1 cellular context compared by ENCODE assay signal in the genomic region with DNA sequence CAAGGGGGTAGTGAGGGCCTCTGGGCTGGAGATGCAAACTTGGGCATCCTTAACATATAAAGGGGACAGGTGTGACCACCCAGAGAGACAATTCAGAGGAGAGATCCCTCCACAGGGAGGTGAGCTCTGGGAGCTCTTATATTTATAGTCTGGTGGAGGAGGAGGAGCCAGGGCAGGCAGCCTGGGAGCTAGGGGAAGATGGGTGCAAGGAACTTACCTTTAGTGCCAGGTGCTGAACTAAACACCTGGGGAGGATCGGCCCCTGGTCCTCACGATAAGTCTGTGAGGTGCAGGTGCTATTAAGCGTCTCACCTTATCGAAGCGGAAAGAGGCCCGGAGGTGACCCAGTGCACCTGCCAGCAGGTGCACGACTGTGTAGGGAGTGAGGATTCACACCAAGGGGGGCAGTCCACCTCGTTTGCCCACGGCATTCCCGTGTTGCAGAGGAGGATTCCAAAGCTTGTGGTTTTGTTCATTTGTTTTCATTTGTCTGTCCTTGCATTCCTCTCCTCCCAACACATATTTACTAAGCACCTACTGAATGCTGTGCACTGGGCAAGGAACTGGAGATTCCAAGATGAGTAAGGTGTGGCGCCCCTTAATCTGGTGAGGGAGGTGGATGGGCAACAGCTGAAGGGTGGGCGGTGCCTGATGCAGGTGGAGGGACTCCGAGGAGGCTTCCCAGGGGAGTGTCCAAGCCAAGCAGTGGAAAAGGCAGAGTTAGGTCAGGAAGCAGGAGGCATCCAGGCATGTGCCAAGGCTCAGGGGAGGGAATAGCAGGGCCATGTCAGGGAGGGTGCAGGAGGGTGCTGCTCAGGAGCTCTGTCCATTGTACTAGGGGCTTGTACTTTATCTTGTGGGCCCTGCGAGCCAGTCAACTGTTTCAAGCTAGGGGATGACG.
TF ChIP-seq lines count a peak whose summit lies in the region.

No MANE protein-coding gene starts in this region.

TF ChIP-seq in GM23338, 12 proteins besides CTCF, POLR2A, EP300 and RAD21 (continued from another document):
- TF ChIP-seq, protein P1, sequence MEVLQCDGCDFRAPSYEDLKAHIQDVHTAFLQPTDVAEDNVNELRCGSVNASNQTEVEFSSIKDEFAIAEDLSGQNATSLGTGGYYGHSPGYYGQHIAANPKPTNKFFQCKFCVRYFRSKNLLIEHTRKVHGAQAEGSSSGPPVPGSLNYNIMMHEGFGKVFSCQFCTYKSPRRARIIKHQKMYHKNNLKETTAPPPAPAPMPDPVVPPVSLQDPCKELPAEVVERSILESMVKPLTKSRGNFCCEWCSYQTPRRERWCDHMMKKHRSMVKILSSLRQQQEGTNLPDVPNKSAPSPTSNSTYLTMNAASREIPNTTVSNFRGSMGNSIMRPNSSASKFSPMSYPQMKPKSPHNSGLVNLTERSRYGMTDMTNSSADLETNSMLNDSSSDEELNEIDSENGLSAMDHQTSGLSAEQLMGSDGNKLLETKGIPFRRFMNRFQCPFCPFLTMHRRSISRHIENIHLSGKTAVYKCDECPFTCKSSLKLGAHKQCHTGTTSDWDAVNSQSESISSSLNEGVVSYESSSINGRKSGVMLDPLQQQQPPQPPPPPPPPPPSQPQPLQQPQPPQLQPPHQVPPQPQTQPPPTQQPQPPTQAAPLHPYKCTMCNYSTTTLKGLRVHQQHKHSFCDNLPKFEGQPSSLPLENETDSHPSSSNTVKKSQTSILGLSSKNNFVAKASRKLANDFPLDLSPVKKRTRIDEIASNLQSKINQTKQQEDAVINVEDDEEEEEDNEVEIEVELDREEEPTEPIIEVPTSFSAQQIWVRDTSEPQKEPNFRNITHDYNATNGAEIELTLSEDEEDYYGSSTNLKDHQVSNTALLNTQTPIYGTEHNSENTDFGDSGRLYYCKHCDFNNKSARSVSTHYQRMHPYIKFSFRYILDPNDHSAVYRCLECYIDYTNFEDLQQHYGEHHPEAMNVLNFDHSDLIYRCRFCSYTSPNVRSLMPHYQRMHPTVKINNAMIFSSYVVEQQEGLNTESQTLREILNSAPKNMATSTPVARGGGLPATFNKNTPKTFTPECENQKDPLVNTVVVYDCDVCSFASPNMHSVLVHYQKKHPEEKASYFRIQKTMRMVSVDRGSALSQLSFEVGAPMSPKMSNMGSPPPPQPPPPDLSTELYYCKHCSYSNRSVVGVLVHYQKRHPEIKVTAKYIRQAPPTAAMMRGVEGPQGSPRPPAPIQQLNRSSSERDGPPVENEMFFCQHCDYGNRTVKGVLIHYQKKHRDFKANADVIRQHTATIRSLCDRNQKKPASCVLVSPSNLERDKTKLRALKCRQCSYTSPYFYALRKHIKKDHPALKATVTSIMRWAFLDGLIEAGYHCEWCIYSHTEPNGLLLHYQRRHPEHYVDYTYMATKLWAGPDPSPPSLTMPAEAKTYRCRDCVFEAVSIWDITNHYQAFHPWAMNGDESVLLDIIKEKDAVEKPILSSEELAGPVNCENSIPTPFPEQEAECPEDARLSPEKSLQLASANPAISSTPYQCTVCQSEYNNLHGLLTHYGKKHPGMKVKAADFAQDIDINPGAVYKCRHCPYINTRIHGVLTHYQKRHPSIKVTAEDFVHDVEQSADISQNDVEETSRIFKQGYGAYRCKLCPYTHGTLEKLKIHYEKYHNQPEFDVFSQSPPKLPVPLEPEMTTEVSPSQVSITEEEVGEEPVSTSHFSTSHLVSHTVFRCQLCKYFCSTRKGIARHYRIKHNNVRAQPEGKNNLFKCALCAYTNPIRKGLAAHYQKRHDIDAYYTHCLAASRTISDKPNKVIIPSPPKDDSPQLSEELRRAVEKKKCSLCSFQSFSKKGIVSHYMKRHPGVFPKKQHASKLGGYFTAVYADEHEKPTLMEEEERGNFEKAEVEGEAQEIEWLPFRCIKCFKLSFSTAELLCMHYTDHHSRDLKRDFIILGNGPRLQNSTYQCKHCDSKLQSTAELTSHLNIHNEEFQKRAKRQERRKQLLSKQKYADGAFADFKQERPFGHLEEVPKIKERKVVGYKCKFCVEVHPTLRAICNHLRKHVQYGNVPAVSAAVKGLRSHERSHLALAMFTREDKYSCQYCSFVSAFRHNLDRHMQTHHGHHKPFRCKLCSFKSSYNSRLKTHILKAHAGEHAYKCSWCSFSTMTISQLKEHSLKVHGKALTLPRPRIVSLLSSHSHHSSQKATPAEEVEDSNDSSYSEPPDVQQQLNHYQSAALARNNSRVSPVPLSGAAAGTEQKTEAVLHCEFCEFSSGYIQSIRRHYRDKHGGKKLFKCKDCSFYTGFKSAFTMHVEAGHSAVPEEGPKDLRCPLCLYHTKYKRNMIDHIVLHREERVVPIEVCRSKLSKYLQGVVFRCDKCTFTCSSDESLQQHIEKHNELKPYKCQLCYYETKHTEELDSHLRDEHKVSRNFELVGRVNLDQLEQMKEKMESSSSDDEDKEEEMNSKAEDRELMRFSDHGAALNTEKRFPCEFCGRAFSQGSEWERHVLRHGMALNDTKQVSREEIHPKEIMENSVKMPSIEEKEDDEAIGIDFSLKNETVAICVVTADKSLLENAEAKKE (CRISPR knock-in tag; IDR thresholded peaks at IDR 0.05) = no peak
- peak; percentile 43; the same call in 1 of the 2 replicates for TF ChIP-seq POLR2AphosphoS5 (IDR thresholded peaks at IDR 0.05; ENCODE audit: low read depth)
- no peak for TF ChIP-seq STAT1 (IDR thresholded peaks at IDR 0.05; ENCODE audit: unreplicated experiment)
- TF ChIP-seq, protein P2, sequence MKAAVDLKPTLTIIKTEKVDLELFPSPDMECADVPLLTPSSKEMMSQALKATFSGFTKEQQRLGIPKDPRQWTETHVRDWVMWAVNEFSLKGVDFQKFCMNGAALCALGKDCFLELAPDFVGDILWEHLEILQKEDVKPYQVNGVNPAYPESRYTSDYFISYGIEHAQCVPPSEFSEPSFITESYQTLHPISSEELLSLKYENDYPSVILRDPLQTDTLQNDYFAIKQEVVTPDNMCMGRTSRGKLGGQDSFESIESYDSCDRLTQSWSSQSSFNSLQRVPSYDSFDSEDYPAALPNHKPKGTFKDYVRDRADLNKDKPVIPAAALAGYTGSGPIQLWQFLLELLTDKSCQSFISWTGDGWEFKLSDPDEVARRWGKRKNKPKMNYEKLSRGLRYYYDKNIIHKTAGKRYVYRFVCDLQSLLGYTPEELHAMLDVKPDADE (IDR thresholded peaks at IDR 0.05) = no peak
- TF ChIP-seq EZH2phosphoT487 (IDR thresholded peaks at IDR 0.05; ENCODE audit: unreplicated experiment) = no peak
